In the genomic region with DNA sequence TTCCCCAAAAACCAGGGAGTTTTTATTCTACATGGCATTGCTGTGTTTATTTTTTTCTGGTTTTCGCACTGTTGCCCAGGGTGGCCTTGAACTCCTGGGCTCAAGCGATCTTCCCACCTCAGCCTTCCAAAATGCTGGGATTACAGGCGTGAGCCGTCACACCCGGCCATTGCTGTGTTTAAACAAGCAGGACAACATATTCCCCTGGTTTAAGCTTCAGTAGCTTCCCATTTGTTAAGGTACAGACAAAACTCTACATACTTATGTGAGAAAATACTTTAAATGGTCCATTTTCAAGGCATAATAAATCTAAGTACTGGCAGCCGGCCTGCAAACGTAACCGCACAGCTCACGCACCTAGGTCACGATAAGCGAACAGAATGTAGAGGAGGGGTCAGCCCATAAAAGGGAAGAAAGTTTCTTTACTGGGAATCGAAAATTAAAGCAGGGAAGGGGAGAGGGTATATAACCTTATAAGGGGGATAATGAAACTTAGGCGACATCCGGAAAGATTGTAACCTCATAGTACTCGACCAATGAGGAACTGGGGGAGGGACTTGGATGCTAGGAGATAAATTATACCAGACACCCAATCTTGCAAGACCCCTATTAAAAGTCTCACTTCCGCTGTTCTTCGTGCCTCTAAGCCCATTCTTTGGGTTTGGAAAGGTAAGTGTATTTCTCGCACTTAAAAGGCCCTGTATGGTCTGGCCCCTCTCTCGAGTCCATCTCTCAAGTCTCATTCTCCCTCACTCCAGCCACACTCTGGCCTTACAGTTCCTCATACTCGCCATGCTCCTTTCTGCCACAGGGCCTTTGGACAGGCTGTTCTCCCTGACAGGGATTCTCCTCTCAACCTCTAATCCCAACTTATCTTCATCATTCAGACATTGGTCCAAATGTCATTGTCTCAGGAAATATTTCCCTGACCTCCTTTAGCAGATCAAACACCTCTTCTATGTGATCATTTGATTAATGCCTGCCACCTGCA, we compare ENCODE assay signal across 8 cellular contexts. TPM values are rescaled to one million over a fixed set of nuclear protein-coding genes. Genes with fewer than 3 reads are reported as not detected.
A peak's percentile ranks its signal among the peaks of the same experiment; 100 is the strongest.
DNase-seq lines count a peak whose midpoint lies in the region; ATAC-seq, FAIRE-seq and TF ChIP-seq lines count a peak whose summit lies in the region.

No MANE protein-coding gene starts in this region.

- ATAC-seq in activated CD8-positive, alpha-beta T cell treated with anti-CD3 and anti-CD28 coated beads, Interleukin-2, amount 10 ng/mL, durations not matched to agents 7 days and 5 days: no peak
- ATAC-seq in activated CD8-positive, alpha-beta T cell treated with anti-CD3 and anti-CD28 coated beads for 36 hours: no peak
- no peak for ATAC-seq in activated naive CD8-positive, alpha-beta T cell treated with anti-CD3 and anti-CD28 coated beads, Interleukin-2, amount 10 ng/mL, durations not matched to agents 7 days and 5 days (ENCODE audit: low read depth)
- ATAC-seq in thoracic aorta (ENCODE audit: insufficient number of reproducible peaks, low FRiP score, low read depth): no peak

- CTCF ChIA-PET in activated CD8-positive, alpha-beta T cell treated with anti-CD3 and anti-CD28 coated beads, Interleukin-2, amount 10 ng/mL, durations not matched to agents 7 days and 5 days (lab: Charles Lee): interaction anchor here (0.6 to 2.9 kb wide), 13 partner anchors 11 to 372 kb away, joined by 3 to 19 read pairs (median 4); a partner anchor contains a TSS
- CTCF ChIA-PET in activated CD8-positive, alpha-beta T cell treated with anti-CD3 and anti-CD28 coated beads for 36 hours (lab: Charles Lee): interaction anchor here (1.0 to 2.4 kb wide), 8 partner anchors 8 to 372 kb away, joined by 3 to 17 read pairs (median 6); no protein-coding TSS in a partner anchor

- H3K27ac ChIP-seq in kidney (ENCODE audit: low read depth in 2 of 2, low read length in 2 of 2): peak overlapping the region; percentile 73
- H3K27ac ChIP-seq in thoracic aorta: peak overlapping the region; percentile 71 to 81

- H3K27me3 Mint-ChIP-seq in activated CD8-positive, alpha-beta T cell treated with anti-CD3 and anti-CD28 coated beads, Interleukin-2, amount 10 ng/mL, durations not matched to agents 7 days and 5 days (ENCODE audit: low read depth): no peaks in the 10 kb centered on the region
- H3K27me3 Mint-ChIP-seq in activated CD8-positive, alpha-beta T cell treated with anti-CD3 and anti-CD28 coated beads for 36 hours: no peaks in the 10 kb centered on the region
- no peaks in the 10 kb centered on the region for H3K27me3 Mint-ChIP-seq in activated naive CD8-positive, alpha-beta T cell treated with anti-CD3 and anti-CD28 coated beads, Interleukin-2, amount 10 ng/mL, durations not matched to agents 7 days and 5 days

- no peak for FAIRE-seq in kidney (lab: Jason Lieb, UNC)

- intact Hi-C loops in activated CD8-positive, alpha-beta T cell treated with anti-CD3 and anti-CD28 coated beads for 36 hours (cut with micrococcal nuclease): loop anchor here (10.0 kb wide), 1 partner anchor 298 kb away; no protein-coding TSS in a partner anchor
- intact Hi-C loops in kidney (cut with DNase I): no loop called here

- H3K4me1 Mint-ChIP-seq in activated CD8-positive, alpha-beta T cell treated with anti-CD3 and anti-CD28 coated beads, Interleukin-2, amount 10 ng/mL, durations not matched to agents 7 days and 5 days (ENCODE audit: low read depth): peaks cover 10% of the 10 kb centered on the region
- peaks cover 3% of the 10 kb centered on the region for H3K4me1 Mint-ChIP-seq in activated CD8-positive, alpha-beta T cell treated with anti-CD3 and anti-CD28 coated beads for 36 hours (ENCODE audit: low read depth)
- peaks cover 10% of the 10 kb centered on the region for H3K4me1 Mint-ChIP-seq in activated naive CD8-positive, alpha-beta T cell treated with anti-CD3 and anti-CD28 coated beads, Interleukin-2, amount 10 ng/mL, durations not matched to agents 7 days and 5 days

- H3K27ac Mint-ChIP-seq in activated CD8-positive, alpha-beta T cell treated with anti-CD3 and anti-CD28 coated beads, Interleukin-2, amount 10 ng/mL, durations not matched to agents 7 days and 5 days: no peak overlapping the region
- no peak overlapping the region for H3K27ac Mint-ChIP-seq in activated CD8-positive, alpha-beta T cell treated with anti-CD3 and anti-CD28 coated beads for 36 hours
- H3K27ac Mint-ChIP-seq in activated naive CD8-positive, alpha-beta T cell treated with anti-CD3 and anti-CD28 coated beads, Interleukin-2, amount 10 ng/mL, durations not matched to agents 7 days and 5 days: no peak overlapping the region

- H3K4me3 ChIP-seq in kidney (ENCODE audit: low read length in 2 of 2) (peak overlapping the region; percentile 72), thoracic aorta (peak overlapping the region; percentile 62)

- peak overlapping the region; percentile 2 for H3K4me3 Mint-ChIP-seq in activated CD8-positive, alpha-beta T cell treated with anti-CD3 and anti-CD28 coated beads, Interleukin-2, amount 10 ng/mL, durations not matched to agents 7 days and 5 days
- H3K4me3 Mint-ChIP-seq in activated CD8-positive, alpha-beta T cell treated with anti-CD3 and anti-CD28 coated beads for 36 hours: no peak overlapping the region
- peak overlapping the region; percentile 45 for H3K4me3 Mint-ChIP-seq in activated naive CD8-positive, alpha-beta T cell treated with anti-CD3 and anti-CD28 coated beads, Interleukin-2, amount 10 ng/mL, durations not matched to agents 7 days and 5 days

- no peaks in the 10 kb centered on the region for H3K27me3 ChIP-seq in thoracic aorta (replicated peaks; ENCODE audit: insufficient read depth)

- no peak for TF ChIP-seq CTCF in activated CD8-positive, alpha-beta T cell treated with anti-CD3 and anti-CD28 coated beads for 36 hours (IDR thresholded peaks at IDR 0.05)
- TF ChIP-seq CTCF in kidney (IDR thresholded peaks at IDR 0.05; ENCODE audit: borderline replicate concordance, extremely low read depth, insufficient read depth): no peak
- TF ChIP-seq CTCF in thoracic aorta (IDR thresholded peaks at IDR 0.05): no peak

- H3K9me3 Mint-ChIP-seq in activated CD8-positive, alpha-beta T cell treated with anti-CD3 and anti-CD28 coated beads, Interleukin-2, amount 10 ng/mL, durations not matched to agents 7 days and 5 days (ENCODE audit: insufficient read depth): no peaks in the 10 kb centered on the region
- H3K9me3 Mint-ChIP-seq in activated CD8-positive, alpha-beta T cell treated with anti-CD3 and anti-CD28 coated beads for 36 hours: no peaks in the 10 kb centered on the region
- no peaks in the 10 kb centered on the region for H3K9me3 Mint-ChIP-seq in activated naive CD8-positive, alpha-beta T cell treated with anti-CD3 and anti-CD28 coated beads, Interleukin-2, amount 10 ng/mL, durations not matched to agents 7 days and 5 days

- H3K9ac ChIP-seq in kidney (ENCODE audit: low read length in 2 of 2): peak overlapping the region; percentile 35 to 95

- POLR2A ChIA-PET in activated CD8-positive, alpha-beta T cell treated with anti-CD3 and anti-CD28 coated beads, Interleukin-2, amount 10 ng/mL, durations not matched to agents 7 days and 5 days (lab: Charles Lee): interaction anchor here (0.5 to 4.7 kb wide), 90 partner anchors 9 to 1665 kb away, joined by 3 to 272 read pairs (median 5); a partner anchor contains a TSS
- POLR2A ChIA-PET in activated CD8-positive, alpha-beta T cell treated with anti-CD3 and anti-CD28 coated beads for 36 hours (lab: Charles Lee): interaction anchor here (0.6 to 5.8 kb wide), 94 partner anchors 10 to 1792 kb away, joined by 3 to 235 read pairs (median 4); a partner anchor contains a TSS
- POLR2A ChIA-PET in activated naive CD8-positive, alpha-beta T cell treated with anti-CD3 and anti-CD28 coated beads, Interleukin-2, amount 10 ng/mL, durations not matched to agents 7 days and 5 days (lab: Charles Lee): interaction anchor here (0.7 to 3.1 kb wide), 52 partner anchors 8 to 783 kb away, joined by 3 to 135 read pairs (median 5); a partner anchor contains a TSS

- H3K36me3 ChIP-seq in kidney (ENCODE audit: control insufficient read depth in 1 of 2, insufficient read depth in 2 of 2, low read length in 2 of 2): no peaks in the 10 kb centered on the region
- H3K36me3 ChIP-seq in thoracic aorta: no peaks in the 10 kb centered on the region

- no peak for DNase-seq in activated CD8-positive, alpha-beta T cell treated with anti-CD3 and anti-CD28 coated beads, Interleukin-2, amount 10 ng/mL, durations not matched to agents 7 days and 5 days
- DNase-seq in activated CD8-positive, alpha-beta T cell treated with anti-CD3 and anti-CD28 coated beads for 36 hours: no peak
- DNase-seq in activated naive CD8-positive, alpha-beta T cell treated with anti-CD3 and anti-CD28 coated beads, Interleukin-2, amount 10 ng/mL, durations not matched to agents 7 days and 5 days: no peak
- DNase-seq in kidney (no peak), thoracic aorta (ENCODE audit: low spot score) (no peak), NCI-H774 (lab: John Stamatoyannopoulos, UW) (no peak), NCI-H526 treated with DMSO at 0.1 percent for 48 hours (lab: John Stamatoyannopoulos, UW) (no peak), GF-D8 (lab: John Stamatoyannopoulos, UW) (no peak)

- no peaks in the 10 kb centered on the region for H3K9me3 ChIP-seq in kidney (ENCODE audit: control insufficient read depth in 1 of 2, low read length in 2 of 2)
- H3K9me3 ChIP-seq in thoracic aorta: no peaks in the 10 kb centered on the region

- H3K4me1 ChIP-seq in kidney (ENCODE audit: control insufficient read depth in 1 of 2, insufficient read depth in 1 of 2, low read depth in 1 of 2, low read length in 2 of 2) (no peaks in the 10 kb centered on the region), thoracic aorta (ENCODE audit: control insufficient read depth in 1 of 2, low read depth in 2 of 2) (no peaks in the 10 kb centered on the region)

- H3K36me3 Mint-ChIP-seq in activated CD8-positive, alpha-beta T cell treated with anti-CD3 and anti-CD28 coated beads, Interleukin-2, amount 10 ng/mL, durations not matched to agents 7 days and 5 days (ENCODE audit: low read depth): no peaks in the 10 kb centered on the region
- H3K36me3 Mint-ChIP-seq in activated CD8-positive, alpha-beta T cell treated with anti-CD3 and anti-CD28 coated beads for 36 hours (ENCODE audit: low read depth): no peaks in the 10 kb centered on the region
- H3K36me3 Mint-ChIP-seq in activated naive CD8-positive, alpha-beta T cell treated with anti-CD3 and anti-CD28 coated beads, Interleukin-2, amount 10 ng/mL, durations not matched to agents 7 days and 5 days: peaks cover 2% of the 10 kb centered on the region

RNA-seq across cellular contexts. Expression of a gene that starts 59.2 kb away (rescaled TPM):
- total RNA-seq in activated CD8-positive, alpha-beta T cell treated with anti-CD3 and anti-CD28 coated beads, Interleukin-2, amount 10 ng/mL, durations not matched to agents 7 days and 5 days: under 1 TPM; 0.10 to 0.18 TPM
- under 1 TPM; 0.23 to 0.31 TPM for total RNA-seq in activated CD8-positive, alpha-beta T cell treated with anti-CD3 and anti-CD28 coated beads for 36 hours
- under 1 TPM; 0.30 to 0.43 TPM for total RNA-seq in activated naive CD8-positive, alpha-beta T cell treated with anti-CD3 and anti-CD28 coated beads, Interleukin-2, amount 10 ng/mL, durations not matched to agents 7 days and 5 days
- 0.22 TPM for total RNA-seq in kidney
- polyA plus RNA-seq in kidney (ENCODE audit: insufficient read depth, low read depth, low replicate concordance): 0.09 TPM
- under 1 TPM in 1 of 2 donors, not detected in 1; 0.92 TPM for total RNA-seq in thoracic aorta

RNA-seq across cellular contexts. Expression of a gene that starts 59.8 kb away (rescaled TPM):
- total RNA-seq in activated CD8-positive, alpha-beta T cell treated with anti-CD3 and anti-CD28 coated beads, Interleukin-2, amount 10 ng/mL, durations not matched to agents 7 days and 5 days: 10 to 100 TPM; 70.6 to 70.8 TPM
- 10 to 100 TPM; 73.3 to 76.8 TPM for total RNA-seq in activated CD8-positive, alpha-beta T cell treated with anti-CD3 and anti-CD28 coated beads for 36 hours
- total RNA-seq in activated naive CD8-positive, alpha-beta T cell treated with anti-CD3 and anti-CD28 coated beads, Interleukin-2, amount 10 ng/mL, durations not matched to agents 7 days and 5 days: 10 to 100 TPM; 40.0 to 45.7 TPM
- total RNA-seq in kidney (20.2 TPM), thoracic aorta (10 to 100 TPM; 14.6 to 15.4 TPM)
- polyA plus RNA-seq in kidney (ENCODE audit: insufficient read depth, low read depth, low replicate concordance): 29.3 TPM
